In genomic region chr6:147643341-147644200, GRCh38 we compare ENCODE assay signal across 24 cellular contexts.
"Had no signal": no experiment of that assay in that cellular context is flagged by ENCODE, and none has a peak within 500 bp of the region (broad histone marks: within the 10 kb centered on the region; RNA-seq: fewer than 3 reads in every experiment).

No MANE protein-coding gene starts in this region.

- H3K27ac ChIP-seq: breast epithelium, neutrophil, ovary, prostate gland, spleen, thoracic aorta, vagina had no signal

- H3K36me3 Mint-ChIP-seq: activated naive CD8-positive, alpha-beta T cell treated with anti-CD3 and anti-CD28 coated beads for 36 hours; type B pancreatic cell; WTC11 had no signal

- H3K27me3 Mint-ChIP-seq: type B pancreatic cell had no signal

- DNase-seq: activated naive CD4-positive, alpha-beta T cell treated with Interleukin-2 at 50 U/mL for 16 hours; activated naive CD8-positive, alpha-beta T cell treated with anti-CD3 and anti-CD28 coated beads for 36 hours; activated T-cell treated with anti-CD3 and anti-CD28 coated beads, Interleukin-2, amount 50 U/mL, for 4 hours; amniotic stem cell; cerebellar nuclear complex; cortex of kidney; hippocampal formation; left ventricle myocardium superior; mammary epithelial cell; midbrain; ovary; spleen; stimulated activated CD4-positive, alpha-beta T cell treated with anti-CD3 and anti-CD28 coated beads, Interleukin-4, amount 100 ng/mL, for 1 hour; stimulated activated naive CD4-positive, alpha-beta T cell had no signal

- H3K4me1 ChIP-seq: breast epithelium, prostate gland, spleen, vagina had no signal

- H3K4me1 Mint-ChIP-seq: activated naive CD8-positive, alpha-beta T cell treated with anti-CD3 and anti-CD28 coated beads for 36 hours had no signal

- FAIRE-seq: frontal cortex had no signal

- ATAC-seq: activated T-cell treated with anti-CD3 and anti-CD28 coated beads, Interleukin-2, amount 50 U/mL, for 4 hours; left ventricle myocardium superior; WTC11 had no signal

- H3K9me3 Mint-ChIP-seq: activated naive CD8-positive, alpha-beta T cell treated with anti-CD3 and anti-CD28 coated beads for 36 hours; activated T-cell treated with anti-CD3 and anti-CD28 coated beads, Interleukin-2, amount 50 U/mL, for 4 hours; activated T-helper 2 cell treated with anti-CD3 and anti-CD28 coated beads, Interferon-gamma antibody, Interleukin-2, Interleukin-4, amounts not matched to agents 10 μg/mL and 5 μg/mL and 100 μg/mL, durations not matched to agents 14 hours and 24 hours and 36 hours; nephron; WTC11 had no signal

- H3K9me3 ChIP-seq: breast epithelium, neutrophil, ovary, prostate gland, spleen, thoracic aorta, vagina had no signal

- H3K27ac Mint-ChIP-seq: activated naive CD8-positive, alpha-beta T cell treated with anti-CD3 and anti-CD28 coated beads for 36 hours; activated T-helper 2 cell treated with anti-CD3 and anti-CD28 coated beads, Interferon-gamma antibody, Interleukin-2, Interleukin-4, amounts not matched to agents 10 μg/mL and 5 μg/mL and 100 μg/mL, durations not matched to agents 14 hours and 24 hours and 36 hours; nephron; type B pancreatic cell; WTC11 had no signal

- H3K4me3 Mint-ChIP-seq: activated naive CD8-positive, alpha-beta T cell treated with anti-CD3 and anti-CD28 coated beads for 36 hours; activated T-cell treated with anti-CD3 and anti-CD28 coated beads, Interleukin-2, amount 50 U/mL, for 4 hours; nephron; type B pancreatic cell; WTC11 had no signal

- H3K36me3 ChIP-seq: breast epithelium, neutrophil, ovary, prostate gland, spleen, thoracic aorta, vagina had no signal

- H3K27me3 ChIP-seq: breast epithelium, neutrophil, ovary, spleen, vagina had no signal

- H3K4me3 ChIP-seq: breast epithelium, ovary, prostate gland, spleen, thoracic aorta, vagina had no signal
